In genomic region chr5:90483206-90483605, GRCh38 we compare ENCODE assay signal across 24 cellular contexts. TPM values are rescaled to one million over a fixed set of nuclear protein-coding genes. Genes with fewer than 3 reads are reported as not detected.
DNase-seq lines count a peak whose midpoint lies in the region; ATAC-seq, FAIRE-seq and TF ChIP-seq lines count a peak whose summit lies in the region.
"Had no signal": no experiment of that assay in that cellular context is flagged by ENCODE, and none has a peak within 500 bp of the region (broad histone marks: within the 10 kb centered on the region; RNA-seq: fewer than 3 reads in every experiment).

No MANE protein-coding gene starts in this region.

- H3K27me3 Mint-ChIP-seq in GM23338 (ENCODE audit: insufficient read depth, low read depth, poor library complexity) = peaks cover 6% of the 10 kb centered on the region
- H3K27me3 Mint-ChIP-seq in WTC11 (ENCODE audit: low read depth) = no peaks in the 10 kb centered on the region
- H3K27me3 Mint-ChIP-seq: CD8-positive, alpha-beta memory T cell had no signal

- H2AFZ ChIP-seq in GM23338 = no peak overlapping the region
- no peak overlapping the region for H2AFZ ChIP-seq in endothelial cell of umbilical vein (ENCODE audit: low read depth, low read length)
- H2AFZ ChIP-seq: GM23248 had no signal

- intact Hi-C loops in endothelial cell of umbilical vein (cut with micrococcal nuclease) = no loop called here

- dilution Hi-C loops in endothelial cell of umbilical vein (cut with MboI; ENCODE audit: extremely low pct_ligation_motif_present, low sequenced_read_pairs) = no loop called here

- H3K4me3 ChIP-seq in GM23338 = no peak overlapping the region
- no peak overlapping the region for H3K4me3 ChIP-seq in endothelial cell of umbilical vein (replicated peaks in 1 of 3; ENCODE audit: insufficient read depth in 1 of 3, low read depth in 1 of 3, low read length in 3 of 3)
- H3K4me3 ChIP-seq: GM23248, SJCRH30 had no signal

- peaks cover 3% of the 10 kb centered on the region; the same call in 1 of the 2 replicates for H4K20me1 ChIP-seq in GM23338 (replicated peaks; ENCODE audit: insufficient read depth)
- H4K20me1 ChIP-seq in endothelial cell of umbilical vein (replicated peaks; ENCODE audit: control insufficient read depth, extremely low read depth, insufficient read depth, low read length) = no peaks in the 10 kb centered on the region

- no peak for FAIRE-seq in endothelial cell of umbilical vein (lab: Jason Lieb, UNC)
- FAIRE-seq: RCC 7860 had no signal

- BruUV-seq in endothelial cell of umbilical vein (replicated peaks; lab: Mats Ljungman, UMichigan) = no TSS peak

- H3K27me3 ChIP-seq in GM23338 (ENCODE audit: insufficient read depth) (no peaks in the 10 kb centered on the region), endothelial cell of umbilical vein (ENCODE audit: control insufficient read depth in 2 of 2, insufficient read depth in 2 of 2, low read length in 2 of 2) (no peaks in the 10 kb centered on the region)
- H3K27me3 ChIP-seq: SJCRH30 had no signal

- H3K4me2 ChIP-seq in GM23338 = no peak overlapping the region
- no peak overlapping the region for H3K4me2 ChIP-seq in endothelial cell of umbilical vein (ENCODE audit: insufficient read depth, low read length)

- TF ChIP-seq CTCF in GM23338 (conservative IDR thresholded peaks at IDR 0.05; ENCODE audit: low read depth in 2 of 2) (no peak), WTC11 (IDR thresholded peaks at IDR 0.05) (no peak), endothelial cell of umbilical vein (IDR thresholded peaks at IDR 0.05; ENCODE audit: extremely low read depth in 1 of 2, insufficient read depth in 1 of 2, low read depth in 1 of 2, low read length in 2 of 2) (no peak)

- H3K4me3 Mint-ChIP-seq in GM23338 = peak overlapping the region; percentile 28; the same call in 1 of the 3 replicates
- no peak overlapping the region for H3K4me3 Mint-ChIP-seq in WTC11

- H3K36me3 Mint-ChIP-seq in GM23338 (ENCODE audit: low read depth) (peaks cover 88% of the 10 kb centered on the region), WTC11 (peaks cover 33% of the 10 kb centered on the region)
- H3K36me3 Mint-ChIP-seq: CD8-positive, alpha-beta memory T cell had no signal

- no peaks in the 10 kb centered on the region for H3K9me3 ChIP-seq in endothelial cell of umbilical vein (replicated peaks; ENCODE audit: control insufficient read depth, insufficient read depth, low read length)
- H3K9me3 ChIP-seq: SJCRH30 had no signal

- H3K9me2 ChIP-seq in GM23338 (ENCODE audit: insufficient read depth) = no peaks in the 10 kb centered on the region

- DNase-seq in GM23338 (ENCODE audit: low spot score) (no peak), WTC11 (ENCODE audit: low spot score) (no peak), endothelial cell of umbilical vein (ENCODE audit: low read depth, low spot score) (peak; percentile 12), cortex of kidney (lab: John Stamatoyannopoulos, UW) (no peak), NCI-H2029 (lab: John Stamatoyannopoulos, UW) (no peak), NCI-H2196 treated with DMSO at 0.1 percent for 48 hours (lab: John Stamatoyannopoulos, UW; ENCODE audit: unreplicated experiment) (no peak)
- DNase-seq in activated CD4-positive, CD25-positive, alpha-beta regulatory T cell treated with anti-CD3 and anti-CD28 coated beads, Interleukin-2, amount 50 U/mL, for 72 hours = no peak
- DNase-seq: Calu3; CD8-positive, alpha-beta memory T cell; DMS153; GM23248; HCEC 1CT; KG1; NCI-H1105; NCI-H146; NCI-H2081 treated with DMSO at 0.1 percent for 48 hours; NCI-H2171 treated with DMSO at 0.1 percent for 48 hours; NCI-H446 treated with DMSO at 0.1 percent for 48 hours; NCI-H526 treated with DMSO at 0.1 percent for 48 hours; OCI-M1; SJCRH30 had no signal

- POLR2A ChIA-PET in WTC11 (lab: Charles Lee) (interaction anchor here (1.5 kb wide), 1 partner anchor 9 kb away, joined by 3 read pairs; the partner anchor contains the start of genes MBLAC2 and POLR3G), endothelial cell of umbilical vein (lab: Charles Lee) (no interaction called here)

- H3K27ac ChIP-seq in GM23338 (ENCODE audit: low read depth) (no peak overlapping the region), endothelial cell of umbilical vein (ENCODE audit: insufficient read depth, low read depth, low read length) (no peak overlapping the region)
- H3K27ac ChIP-seq: C4-2B, GM23248, HL-60, SJCRH30 had no signal

- no peak for TF ChIP-seq POLR2A in endothelial cell of umbilical vein (IDR thresholded peaks at IDR 0.05; ENCODE audit: low read depth, low read length)

- H3K9me3 Mint-ChIP-seq in GM23338 = no peaks in the 10 kb centered on the region
- H3K9me3 Mint-ChIP-seq in WTC11 = peaks cover 6% of the 10 kb centered on the region
- H3K9me3 Mint-ChIP-seq: CD8-positive, alpha-beta memory T cell had no signal

- peaks cover 27% of the 10 kb centered on the region for H3K4me1 ChIP-seq in GM23338 (ENCODE audit: insufficient read depth)
- no peaks in the 10 kb centered on the region for H3K4me1 ChIP-seq in endothelial cell of umbilical vein (ENCODE audit: control insufficient read depth, extremely low read depth, insufficient read depth, low read length)
- H3K4me1 ChIP-seq: SJCRH30 had no signal

- H3K9ac ChIP-seq in endothelial cell of umbilical vein (replicated peaks; ENCODE audit: extremely low read depth, insufficient read depth, low read length) = no peak overlapping the region
- H3K9ac ChIP-seq: GM23248 had no signal

- ATAC-seq in GM23338 (no peak), WTC11 (no peak)

- CTCF ChIA-PET in WTC11 (lab: Charles Lee) = no interaction called here
- CTCF ChIA-PET in endothelial cell of umbilical vein (lab: Charles Lee) = no interaction called here

- H3K79me2 ChIP-seq in GM23338 (replicated peaks; ENCODE audit: insufficient read depth) = peaks cover 88% of the 10 kb centered on the region
- H3K79me2 ChIP-seq in endothelial cell of umbilical vein (ENCODE audit: control insufficient read depth, insufficient read depth, low read length) = peaks cover 19% of the 10 kb centered on the region

- H3F3A ChIP-seq in GM23338 (replicated peaks; ENCODE audit: low read depth) = peaks cover 3% of the 10 kb centered on the region; the same call in 1 of the 2 replicates

- H3K36me3 ChIP-seq in GM23338 (ENCODE audit: insufficient read depth) (peaks cover 27% of the 10 kb centered on the region; the same call in 1 of the 2 replicates), endothelial cell of umbilical vein (ENCODE audit: control insufficient read depth in 2 of 2, extremely low read depth in 1 of 2, insufficient read depth in 2 of 2, low read length in 2 of 2) (no peaks in the 10 kb centered on the region)

- H3K4me1 Mint-ChIP-seq in GM23338 = peaks cover 50% of the 10 kb centered on the region
- peaks cover 35% of the 10 kb centered on the region for H3K4me1 Mint-ChIP-seq in WTC11
- H3K4me1 Mint-ChIP-seq: CD8-positive, alpha-beta memory T cell had no signal

- H3K27ac Mint-ChIP-seq in GM23338 (peak overlapping the region; percentile 92), WTC11 (peak overlapping the region; percentile 82)
- H3K27ac Mint-ChIP-seq: CD8-positive, alpha-beta memory T cell had no signal

- H3K9me1 ChIP-seq in endothelial cell of umbilical vein (replicated peaks; ENCODE audit: control insufficient read depth, extremely low read depth, insufficient read depth, low read length) = no peaks in the 10 kb centered on the region

TF ChIP-seq in GM23338, 12 proteins besides CTCF, POLR2A, EP300 and RAD21 (continues in another document):
- no peak for TF ChIP-seq EZH2phosphoT487 (IDR thresholded peaks at IDR 0.05; ENCODE audit: unreplicated experiment)

TF ChIP-seq in WTC11, 78 proteins besides CTCF, POLR2A, EP300 and RAD21 (continues in another document):
- no peak for TF ChIP-seq NR2C2 (CRISPR knock-in tag; IDR thresholded peaks at IDR 0.05)

RNA-seq across cellular contexts. Expression of gene POLR3G, which starts 8.5 kb away (rescaled TPM):
- total RNA-seq in GM23338 (2014; rRNA removed; shearing (Covaris generic)) = 130 and 147 TPM in 2 replicates
- 376 and 377 TPM in 2 replicates for polyA plus RNA-seq in GM23338 (2016; fragmentation: Nextera tagmentation; extraction: Ambion mirVana)
- 61.0 to 95.4 TPM (median 63.6 TPM) in 3 replicates for total RNA-seq in WTC11 (2021)
- 15.0 and 16.7 TPM in 2 replicates for total RNA-seq in endothelial cell of umbilical vein
- polyA plus RNA-seq in endothelial cell of umbilical vein = 8.9 and 15.7 TPM in 2 replicates
- polyA plus RNA-seq in endothelial cell of umbilical vein (2011; cell fraction: cytosol; rRNA removed) = 18.4 and 25.2 TPM in 2 replicates
- polyA plus RNA-seq in endothelial cell of umbilical vein (2011; cell fraction: nucleus; rRNA removed) = 9.8 and 10.9 TPM in 2 replicates
- 68.4 and 83.6 TPM in 2 replicates for polyA plus RNA-seq in endothelial cell of umbilical vein (2012)
- polyA minus RNA-seq in endothelial cell of umbilical vein = 1.8 and 2.2 TPM in 2 replicates
- polyA minus RNA-seq in endothelial cell of umbilical vein (2011; cell fraction: cytosol; rRNA and poly(A)+ RNA removed) = 4.7 TPM
- 1.1 and 3.5 TPM in 2 replicates for polyA minus RNA-seq in endothelial cell of umbilical vein (2011; cell fraction: nucleus; rRNA and poly(A)+ RNA removed)

RNA-seq across cellular contexts. Expression of gene MBLAC2, which starts 8.6 kb away (rescaled TPM):
- 8.1 and 10.0 TPM in 2 replicates for total RNA-seq in GM23338 (2014; rRNA removed; shearing (Covaris generic))
- polyA plus RNA-seq in GM23338 (2016; fragmentation: Nextera tagmentation; extraction: Ambion mirVana) = 4.1 and 4.3 TPM in 2 replicates
- 5.9 to 6.4 TPM (median 6.3 TPM) in 3 replicates for total RNA-seq in WTC11 (2021)
- 4.8 and 5.3 TPM in 2 replicates for total RNA-seq in endothelial cell of umbilical vein
- polyA plus RNA-seq in endothelial cell of umbilical vein = 2.0 and 2.1 TPM in 2 replicates
- 1.5 and 1.6 TPM in 2 replicates for polyA plus RNA-seq in endothelial cell of umbilical vein (2011; cell fraction: cytosol; rRNA removed)
- polyA plus RNA-seq in endothelial cell of umbilical vein (2011; cell fraction: nucleus; rRNA removed) = 1.7 and 2.1 TPM in 2 replicates
- polyA plus RNA-seq in endothelial cell of umbilical vein (2012) = 3.8 and 4.6 TPM in 2 replicates
- polyA minus RNA-seq in endothelial cell of umbilical vein = 4.0 and 4.2 TPM in 2 replicates
- polyA minus RNA-seq in endothelial cell of umbilical vein (2011; cell fraction: cytosol; rRNA and poly(A)+ RNA removed) = 5.8 TPM
- 4.4 and 6.4 TPM in 2 replicates for polyA minus RNA-seq in endothelial cell of umbilical vein (2011; cell fraction: nucleus; rRNA and poly(A)+ RNA removed)

RNA-seq across cellular contexts. Expression of gene LYSMD3, which starts 46.2 kb away (rescaled TPM):
- total RNA-seq in GM23338 (2014; rRNA removed; shearing (Covaris generic)) = 19.1 and 19.6 TPM in 2 replicates
- polyA plus RNA-seq in GM23338 (2016; fragmentation: Nextera tagmentation; extraction: Ambion mirVana) = 8.6 and 10.7 TPM in 2 replicates
- total RNA-seq in WTC11 (2021) = 13.4 to 15.8 TPM (median 14.8 TPM) in 3 replicates
- total RNA-seq in endothelial cell of umbilical vein = 21.3 and 22.7 TPM in 2 replicates
- 4.2 and 6.0 TPM in 2 replicates for polyA plus RNA-seq in endothelial cell of umbilical vein
- 7.8 and 8.1 TPM in 2 replicates for polyA plus RNA-seq in endothelial cell of umbilical vein (2011; cell fraction: cytosol; rRNA removed)
- polyA plus RNA-seq in endothelial cell of umbilical vein (2011; cell fraction: nucleus; rRNA removed) = 7.4 and 10.6 TPM in 2 replicates
- polyA plus RNA-seq in endothelial cell of umbilical vein (2012) = 17.4 and 19.9 TPM in 2 replicates
- polyA minus RNA-seq in endothelial cell of umbilical vein = 11.6 and 13.2 TPM in 2 replicates
- 7.7 TPM for polyA minus RNA-seq in endothelial cell of umbilical vein (2011; cell fraction: cytosol; rRNA and poly(A)+ RNA removed)
- polyA minus RNA-seq in endothelial cell of umbilical vein (2011; cell fraction: nucleus; rRNA and poly(A)+ RNA removed) = 7.3 and 10.1 TPM in 2 replicates
